Comparison of ENCODE assay signal across 11 cellular contexts in genomic region chr5:58887721-58888409, GRCh38.
DNase-seq lines count a peak whose midpoint lies in the region; ATAC-seq, FAIRE-seq and TF ChIP-seq lines count a peak whose summit lies in the region.
"Had no signal": no experiment of that assay in that cellular context is flagged by ENCODE, and none has a peak within 500 bp of the region (broad histone marks: within the 10 kb centered on the region; RNA-seq: fewer than 3 reads in every experiment).

No MANE protein-coding gene starts in this region.

- no peak overlapping the region for H3K4me2 ChIP-seq in KMS-11

- FAIRE-seq in A204.1 (lab: Jason Lieb, UNC) (peak; percentile 81), bronchial epithelial cell (lab: Jason Lieb, UNC) (peak; percentile 32)
- FAIRE-seq: colon had no signal

- no peaks in the 10 kb centered on the region for H3K79me2 ChIP-seq in KMS-11 (ENCODE audit: insufficient read depth, low read depth)

- no peaks in the 10 kb centered on the region for H4K20me1 ChIP-seq in KMS-11 (ENCODE audit: insufficient read depth)
- H4K20me1 ChIP-seq: BLaER1 treated with 17β-estradiol and CSF1 and Interleukin-3, amounts not matched to agents 10 nM and 100 nM had no signal

- peaks cover 25% of the 10 kb centered on the region for H3K4me1 ChIP-seq in KMS-11 (ENCODE audit: low read depth, poor library complexity, severe bottlenecking)

- ATAC-seq in HG03025 (IDR thresholded peaks at IDR 0.05; ENCODE audit: low FRiP score, unreplicated experiment): no peak

- no peaks in the 10 kb centered on the region for H3K36me3 ChIP-seq in KMS-11 (ENCODE audit: insufficient read depth)
- H3K36me3 ChIP-seq in bronchial epithelial cell (ENCODE audit: control insufficient read depth, insufficient read depth, low read length): no peaks in the 10 kb centered on the region
- H3K36me3 ChIP-seq: BLaER1 treated with 17β-estradiol and CSF1 and Interleukin-3, amounts not matched to agents 10 nM and 100 nM had no signal

- H3K27ac ChIP-seq in KMS-11: no peak overlapping the region
- H3K27ac ChIP-seq: BLaER1 treated with 17β-estradiol and CSF1 and Interleukin-3, amounts not matched to agents 10 nM and 100 nM had no signal

- TF ChIP-seq CTCF in KMS-11 (conservative IDR thresholded peaks at IDR 0.05; ENCODE audit: low read depth, low read length): no peak
- TF ChIP-seq CTCF in bronchial epithelial cell (IDR thresholded peaks at IDR 0.05; ENCODE audit: insufficient read depth, low read length, severe bottlenecking): no peak

- H3K27me3 ChIP-seq in KMS-11 (ENCODE audit: insufficient read depth, low read depth) (no peaks in the 10 kb centered on the region), bronchial epithelial cell (ENCODE audit: control insufficient read depth, insufficient read depth, low read length) (no peaks in the 10 kb centered on the region)
- H3K27me3 ChIP-seq: BLaER1 treated with 17β-estradiol and CSF1 and Interleukin-3, amounts not matched to agents 10 nM and 100 nM had no signal

- peak overlapping the region; percentile 79 for H2AFZ ChIP-seq in KMS-11 (ENCODE audit: low read depth)

- no peak overlapping the region for H3K4me3 ChIP-seq in KMS-11 (IDR thresholded peaks at IDR 0.05; ENCODE audit: insufficient read depth, low read depth, low read length)
- no peak overlapping the region for H3K4me3 ChIP-seq in bronchial epithelial cell (ENCODE audit: low read depth, low read length)
- H3K4me3 ChIP-seq: BLaER1 treated with 17β-estradiol and CSF1 and Interleukin-3, amounts not matched to agents 10 nM and 100 nM had no signal

- DNase-seq in bronchial epithelial cell (ENCODE audit: low read depth): no peak
- DNase-seq in lung microvascular endothelial cell (ENCODE audit: low read depth in 2 of 2): peak; percentile 26 to 32
- no peak for DNase-seq in midbrain (lab: John Stamatoyannopoulos, UW)
- DNase-seq in NCI-H2107 (lab: John Stamatoyannopoulos, UW): no peak
- DNase-seq in NCI-H345 (lab: John Stamatoyannopoulos, UW): no peak
- DNase-seq: hypothalamus had no signal

- H3K9ac ChIP-seq in KMS-11: no peak overlapping the region
- H3K9ac ChIP-seq: BLaER1 treated with 17β-estradiol and CSF1 and Interleukin-3, amounts not matched to agents 10 nM and 100 nM had no signal

Comparison
In these comparisons a context has a peak if more than half of its experiments do, and no peak if none do; other contexts are left out.
1. DNase-seq: peak in lung microvascular endothelial cell (2 of 2); none in bronchial epithelial cell (single experiment), midbrain (single experiment), NCI-H2107 (single experiment) and NCI-H345 (single experiment).